13 cellular contexts compared by ENCODE assay signal in genomic region chr12:13962699-13963098, GRCh38. TPM values are rescaled to one million over a fixed set of nuclear protein-coding genes. Genes with fewer than 3 reads are reported as not detected.
DNase-seq lines count a peak whose midpoint lies in the region; ATAC-seq, FAIRE-seq and TF ChIP-seq lines count a peak whose summit lies in the region.
"Had no signal": no experiment of that assay in that cellular context is flagged by ENCODE, and none has a peak within 500 bp of the region (broad histone marks: within the 10 kb centered on the region; RNA-seq: fewer than 3 reads in every experiment).

No MANE protein-coding gene starts in this region.

- H2BK120ac ChIP-seq in H1 (replicated peaks; ENCODE audit: low read depth, low read length): no peak overlapping the region

- TF ChIP-seq RAD21 in H1 (IDR thresholded peaks at IDR 0.05 in 1 of 2, conservative IDR thresholded peaks at IDR 0.05 in 1 of 2; ENCODE audit: low read depth in 2 of 2, low read length in 2 of 2): peak; percentile 62 to 72

- H3K9me2 ChIP-seq in MM.1S (replicated peaks; ENCODE audit: insufficient read depth, low read length): no peaks in the 10 kb centered on the region

- no peak for TF ChIP-seq POLR2A in H1 (IDR thresholded peaks at IDR 0.05; ENCODE audit: control extremely low read depth in 1 of 2, low read depth in 2 of 2, low read length in 2 of 2)

- H3K36me3 ChIP-seq in MM.1S (replicated peaks; ENCODE audit: insufficient read depth, low read length): no peaks in the 10 kb centered on the region
- no peaks in the 10 kb centered on the region for H3K36me3 ChIP-seq in H1 (ENCODE audit: control insufficient read depth in 2 of 4, insufficient read depth in 4 of 4, low read length in 3 of 4)
- no peaks in the 10 kb centered on the region for H3K36me3 ChIP-seq in tibial artery
- H3K36me3 ChIP-seq: BLaER1, prostate gland had no signal

- 66% methylated on average over 8 of the region's 8 CpGs; no CpG with 5 or more reads in 1 of the 2 experiments for WGBS in H1 (ENCODE audit: extremely low coverage in 1 of 2, insufficient coverage in 1 of 2, insufficient read length in 1 of 2, insufficient replicate concordance in 2 of 2, low coverage in 1 of 2, low lambda C conversion rate in 2 of 2, missing lambda C conversion rate in 1 of 2), 2 experiments

- H3K18ac ChIP-seq in H1 (ENCODE audit: extremely low read depth, low read length): no peak overlapping the region

- H3K14ac ChIP-seq in H1 (ENCODE audit: insufficient read length): no peak overlapping the region

- no peak overlapping the region for H3K23ac ChIP-seq in H1 (ENCODE audit: insufficient read length)

- no peak overlapping the region for H2BK15ac ChIP-seq in H1 (ENCODE audit: low read length)

- H3K4me1 ChIP-seq in MM.1S (ENCODE audit: low read length): peaks cover 9% of the 10 kb centered on the region
- H3K4me1 ChIP-seq in H1 (replicated peaks in 1 of 4; ENCODE audit: control insufficient read depth in 3 of 4, insufficient read depth in 4 of 4, low read length in 3 of 4): peaks cover 0 to 13% (median 6%) of the 10 kb centered on the region in 4 experiments; a peak in 4 of 7 replicates
- no peaks in the 10 kb centered on the region for H3K4me1 ChIP-seq in tibial artery
- H3K4me1 ChIP-seq: prostate gland had no signal

- POLR2A ChIA-PET in activated CD4-positive, alpha-beta T cell treated with anti-CD3 and anti-CD28 coated beads for 36 hours (lab: Charles Lee): no interaction called here
- POLR2A ChIA-PET in H1 (lab: Charles Lee; ENCODE audit: partially characterized antibody): interaction anchor here (0.5 kb wide), 1 partner anchor 1088 kb away, joined by 4 read pairs; no protein-coding TSS in a partner anchor

- H2AK5ac ChIP-seq in H1 (ENCODE audit: low read depth, low read length): no peak overlapping the region

- DNase-seq in activated CD4-positive, alpha-beta T cell treated with anti-CD3 and anti-CD28 coated beads for 36 hours: peak; percentile 10
- no peak for DNase-seq in activated CD4-positive, alpha-beta T cell treated with anti-CD3 and anti-CD28 coated beads for 48 hours
- DNase-seq in MM.1S: no peak
- peak in 1 of 2 experiments; percentile 68 for DNase-seq in H1 (ENCODE audit: low read depth in 1 of 2, low spot score in 2 of 2)
- DNase-seq in NCI-H446 treated with DMSO at 0.1 percent for 48 hours (lab: John Stamatoyannopoulos, UW): no peak
- no peak for DNase-seq in tibial artery
- DNase-seq in effector CD4-positive, alpha-beta T cell: no peak
- DNase-seq: activated CD4-positive, CD25-positive, alpha-beta regulatory T cell treated with anti-CD3 and anti-CD28 coated beads, Interleukin-2, amount 50 U/mL, for 72 hours; NCI-H526 treated with DMSO at 0.1 percent for 48 hours had no signal

- no peak overlapping the region for H2BK20ac ChIP-seq in H1 (ENCODE audit: low read length)

- H3K27ac ChIP-seq in MM.1S (ENCODE audit: low read length) (no peak overlapping the region), H1 (ENCODE audit: low read depth, low read length) (no peak overlapping the region), tibial artery (no peak overlapping the region)
- H3K27ac ChIP-seq: BLaER1, prostate gland had no signal

- H3K27me3 ChIP-seq in MM.1S (replicated peaks; ENCODE audit: insufficient read depth, low read length) (no peaks in the 10 kb centered on the region), H1 (replicated peaks in 1 of 4; ENCODE audit: control insufficient read depth in 3 of 4, extremely low read depth in 1 of 4, insufficient read depth in 3 of 4, low read length in 3 of 4) (no peaks in the 10 kb centered on the region; a peak in 1 of 7 replicates), tibial artery (no peaks in the 10 kb centered on the region)
- H3K27me3 ChIP-seq: BLaER1 had no signal

- TF ChIP-seq CTCF in MM.1S (IDR thresholded peaks at IDR 0.05; ENCODE audit: low read length) (peak; percentile 23; the same call in 1 of the 2 replicates), H1 (IDR thresholded peaks at IDR 0.05; ENCODE audit: control extremely low read depth in 1 of 3, insufficient read depth in 1 of 3, low read depth in 1 of 3, low read length in 3 of 3) (peak; percentile 70 to 94 (median 91)), tibial artery (IDR thresholded peaks at IDR 0.05) (no peak)

- peak; percentile 84 for FAIRE-seq in H1 (lab: Jason Lieb, UNC)

- H3K9ac ChIP-seq in MM.1S (ENCODE audit: low read length) (no peak overlapping the region), H1 (replicated peaks in 1 of 4; ENCODE audit: extremely low read depth in 1 of 4, low read depth in 3 of 4, low read length in 3 of 4) (no peak overlapping the region)
- H3K9ac ChIP-seq: BLaER1 had no signal

- H3K9me3 ChIP-seq in MM.1S (replicated peaks; ENCODE audit: insufficient read depth, low read length): no peaks in the 10 kb centered on the region
- H3K9me3 ChIP-seq in H1 (ENCODE audit: insufficient read depth in 2 of 2, low read depth in 1 of 2, low read length in 1 of 2): no peaks in the 10 kb centered on the region
- H3K9me3 ChIP-seq in tibial artery: no peaks in the 10 kb centered on the region
- H3K9me3 ChIP-seq: prostate gland had no signal

- H3K36me3 Mint-ChIP-seq in activated CD4-positive, alpha-beta T cell treated with anti-CD3 and anti-CD28 coated beads for 36 hours (ENCODE audit: low read depth): no peaks in the 10 kb centered on the region
- H3K36me3 Mint-ChIP-seq: activated naive CD8-positive, alpha-beta T cell had no signal

- peaks cover 8% of the 10 kb centered on the region for H3K27me3 Mint-ChIP-seq in activated CD4-positive, alpha-beta T cell treated with anti-CD3 and anti-CD28 coated beads for 36 hours

- no peak overlapping the region for H3K4ac ChIP-seq in H1 (replicated peaks; ENCODE audit: insufficient read length, low read depth, low read length)

- no peak overlapping the region for H3K4me3 Mint-ChIP-seq in activated CD4-positive, alpha-beta T cell treated with anti-CD3 and anti-CD28 coated beads for 36 hours
- H3K4me3 Mint-ChIP-seq: activated naive CD8-positive, alpha-beta T cell had no signal

- no peak for ATAC-seq in activated CD4-positive, alpha-beta T cell treated with anti-CD3 and anti-CD28 coated beads for 36 hours
- no peak for ATAC-seq in GM19463 (IDR thresholded peaks at IDR 0.05; ENCODE audit: unreplicated experiment)

- H4K91ac ChIP-seq in H1 (replicated peaks; ENCODE audit: insufficient read length, low read length): no peak overlapping the region

- H3K79me2 ChIP-seq in MM.1S (ENCODE audit: low read length): no peaks in the 10 kb centered on the region
- no peaks in the 10 kb centered on the region; a peak in 1 of 4 replicates for H3K79me2 ChIP-seq in H1 (ENCODE audit: control insufficient read depth in 1 of 2, insufficient read depth in 2 of 2, low read length in 2 of 2)

- H4K5ac ChIP-seq in H1 (ENCODE audit: insufficient read length, low read depth, low read length): no peak overlapping the region

- no peaks in the 10 kb centered on the region for H3K9me3 Mint-ChIP-seq in activated CD4-positive, alpha-beta T cell treated with anti-CD3 and anti-CD28 coated beads for 36 hours (ENCODE audit: low read depth)

- no peaks in the 10 kb centered on the region for H3F3A ChIP-seq in MM.1S (ENCODE audit: insufficient read depth, low read length)

- H2AFZ ChIP-seq in MM.1S (ENCODE audit: low read length) (no peak overlapping the region), H1 (ENCODE audit: low read length) (no peak overlapping the region; the same call in 1 of the 2 replicates)

- no peak for TF ChIP-seq EP300 in H1 (IDR thresholded peaks at IDR 0.05; ENCODE audit: borderline replicate concordance in 1 of 2, low read depth in 2 of 2, low read length in 2 of 2)

- H3K56ac ChIP-seq in H1 (replicated peaks; ENCODE audit: insufficient read length, low read depth, low read length): no peak overlapping the region

- no peaks in the 10 kb centered on the region for H3K4me1 Mint-ChIP-seq in activated CD4-positive, alpha-beta T cell treated with anti-CD3 and anti-CD28 coated beads for 36 hours

- intact Hi-C loops in activated CD4-positive, alpha-beta T cell treated with anti-CD3 and anti-CD28 coated beads for 36 hours (cut with DNase I, micrococcal nuclease): no loop called here
- intact Hi-C loops in tibial artery (cut with DNase I; ENCODE audit: low total_unique reads): no loop called here

- H2BK12ac ChIP-seq in H1 (ENCODE audit: low read depth, low read length): no peak overlapping the region

- H3K4me3 ChIP-seq in MM.1S (ENCODE audit: low read length) (no peak overlapping the region), H1 (ENCODE audit: extremely low read depth in 1 of 4, insufficient read depth in 2 of 4, low read depth in 3 of 4, low read length in 4 of 4) (no peak overlapping the region), tibial artery (no peak overlapping the region)
- H3K4me3 ChIP-seq: BLaER1, prostate gland had no signal

- H3K79me1 ChIP-seq in H1 (ENCODE audit: low read depth, low read length): no peaks in the 10 kb centered on the region

- no peaks in the 10 kb centered on the region for H3K23me2 ChIP-seq in H1 (ENCODE audit: low read depth, low read length)

- CTCF ChIA-PET in activated CD4-positive, alpha-beta T cell treated with anti-CD3 and anti-CD28 coated beads for 36 hours (lab: Charles Lee): interaction anchor here (0.7 to 1.1 kb wide), 2 partner anchors 9 to 64 kb away, joined by 3 read pairs; no protein-coding TSS in a partner anchor
- CTCF ChIA-PET in H1 (lab: Charles Lee; ENCODE audit: partially characterized antibody): interaction anchor here (0.7 to 3.7 kb wide), 27 partner anchors 8 to 731 kb away, joined by 3 to 25 read pairs (median 4); no protein-coding TSS in a partner anchor

- H2BK5ac ChIP-seq in H1 (ENCODE audit: low read depth, low read length): no peak overlapping the region

- no peak overlapping the region for H3K27ac Mint-ChIP-seq in activated CD4-positive, alpha-beta T cell treated with anti-CD3 and anti-CD28 coated beads for 36 hours
- H3K27ac Mint-ChIP-seq: activated naive CD8-positive, alpha-beta T cell had no signal

- no peak overlapping the region for H3K4me2 ChIP-seq in MM.1S (ENCODE audit: low read depth, low read length)
- H3K4me2 ChIP-seq in H1 (ENCODE audit: insufficient read depth in 1 of 2, low read depth in 2 of 2, low read length in 2 of 2): no peak overlapping the region
- H3K4me2 ChIP-seq: BLaER1 had no signal

- H4K20me1 ChIP-seq in MM.1S (ENCODE audit: insufficient read depth, low read length): no peaks in the 10 kb centered on the region
- no peaks in the 10 kb centered on the region for H4K20me1 ChIP-seq in H1 (replicated peaks in 1 of 2; ENCODE audit: control insufficient read depth in 1 of 2, insufficient read depth in 2 of 2, low read length in 2 of 2)
- H4K20me1 ChIP-seq: BLaER1 had no signal

- no peak overlapping the region for H4K8ac ChIP-seq in H1 (ENCODE audit: extremely low read depth, insufficient read depth, low read length)

RNA-seq across cellular contexts. Expression of gene GRIN2B, which starts 18.7 kb away (rescaled TPM):
- total RNA-seq in activated CD4-positive, alpha-beta T cell treated with anti-CD3 and anti-CD28 coated beads for 36 hours: not detected
- total RNA-seq in H1 (2021; fragmentation: NEBNext Ultra II Directional; extraction: Animal tissue kit (Norgen Biotek cat#: 25700)): 2.3 and 3.2 TPM in 2 replicates
- polyA plus RNA-seq in H1 (2011; rRNA removed): 0.68 and 0.86 TPM in 2 replicates
- polyA plus RNA-seq in H1 (2011; cell fraction: cytosol; rRNA removed): 0.43 TPM
- 2.7 TPM for polyA plus RNA-seq in H1 (2011; cell fraction: nucleus; rRNA removed)
- 0.17 to 0.36 TPM (median 0.27 TPM) in 4 replicates for polyA plus RNA-seq in H1 (2012, experiment 1 of 2)
- polyA plus RNA-seq in H1 (2012, experiment 2 of 2): 0.01 TPM
- polyA plus RNA-seq in H1 (2013, experiment 1 of 2): 1.2 TPM
- 1.0 TPM for polyA plus RNA-seq in H1 (2013, experiment 2 of 2)
- 2.2 and 3.5 TPM in 2 replicates for polyA minus RNA-seq in H1 (2011; rRNA and poly(A)+ RNA removed)
- polyA minus RNA-seq in H1 (2011; cell fraction: cytosol; rRNA and poly(A)+ RNA removed): 2.8 TPM
- polyA minus RNA-seq in H1 (2011; cell fraction: nucleus; rRNA and poly(A)+ RNA removed): 15.9 TPM

Comparison
In these comparisons a context has a peak if more than half of its experiments do, and no peak if none do; other contexts are left out.
1. CTCF ChIP-seq: peak in MM.1S (single experiment) and H1 (3 of 3); none in tibial artery (0 of 2).